Comparison of ENCODE assay signal across 9 cellular contexts in genomic region chr1:3795453-3796214, GRCh38. TPM values are rescaled to one million over a fixed set of nuclear protein-coding genes. Genes with fewer than 3 reads are reported as not detected.
DNase-seq lines count a peak whose midpoint lies in the region; ATAC-seq, FAIRE-seq and TF ChIP-seq lines count a peak whose summit lies in the region.
"Had no signal": no experiment of that assay in that cellular context is flagged by ENCODE, and none has a peak within 500 bp of the region (broad histone marks: within the 10 kb centered on the region; RNA-seq: fewer than 3 reads in every experiment).

No MANE protein-coding gene starts in this region.

- peak overlapping the region in 1 of 2 donors; percentile 58 for H3K27ac ChIP-seq in small intestine (ENCODE audit: low read depth in 1 of 2, low read length in 1 of 2)

- peak overlapping the region; percentile 88 for H3K4me3 Mint-ChIP-seq in Caco-2 (ENCODE audit: unreplicated experiment)
- peak overlapping the region; percentile 88 for H3K4me3 Mint-ChIP-seq in T-helper 17 cell

- H3K9me3 Mint-ChIP-seq in Caco-2 (ENCODE audit: unreplicated experiment), result no peaks in the 10 kb centered on the region

- peaks cover 8% of the 10 kb centered on the region for H3K4me1 Mint-ChIP-seq in Caco-2 (ENCODE audit: low read depth, unreplicated experiment)
- H3K4me1 Mint-ChIP-seq in T-helper 17 cell, result peaks cover 29% of the 10 kb centered on the region

- H3K4me1 ChIP-seq in Caco-2 (peaks cover 5% of the 10 kb centered on the region; the same call in 1 of the 2 replicates), small intestine (ENCODE audit: control insufficient read depth in 2 of 2, insufficient read depth in 1 of 2, low read depth in 1 of 2, low read length in 1 of 2) (peaks cover 0 to 7% of the 10 kb centered on the region in 2 donors)

- H3K27me3 Mint-ChIP-seq in Caco-2 (ENCODE audit: insufficient read depth, unreplicated experiment) (no peaks in the 10 kb centered on the region), T-helper 17 cell (peaks cover 9% of the 10 kb centered on the region)

- H3K27ac Mint-ChIP-seq in Caco-2 (ENCODE audit: unreplicated experiment), result peak overlapping the region; percentile 66
- peak overlapping the region; percentile 82 for H3K27ac Mint-ChIP-seq in T-helper 17 cell

- 1 to 4% (median 2%) methylated on average over 43 to 53 of the region's 53 CpGs for WGBS in small intestine, 3 donors

- no TSS peak for BruUV-seq in Caco-2 (replicated peaks; lab: Mats Ljungman, UMichigan)

- FAIRE-seq in small intestine (lab: Jason Lieb, UNC) (no peak), frontal cortex (lab: Jason Lieb, UNC) (no peak)

- H3K4me3 ChIP-seq in Caco-2 (ENCODE audit: low read depth, low read length) (peak overlapping the region; percentile 90), small intestine (ENCODE audit: low read depth in 1 of 2, low read length in 2 of 2) (peak overlapping the region; percentile 69 to 94)

- DNase-seq in Caco-2, result no peak
- DNase-seq in T-helper 17 cell, result no peak
- DNase-seq in germinal center (ENCODE audit: low spot score), result peak; percentile 48
- no peak for DNase-seq in small intestine
- DNase-seq in frontal cortex (ENCODE audit: low spot score in 2 of 2), result no peak
- no peak for DNase-seq in EL

- POLR2A ChIA-PET in Caco-2 (lab: Charles Lee), result interaction anchor here (0.6 kb wide), 1 partner anchor 170 kb away, joined by 4 read pairs; no protein-coding TSS in a partner anchor

- H3K36me3 Mint-ChIP-seq in Caco-2 (ENCODE audit: insufficient read depth, unreplicated experiment), result peaks cover 28% of the 10 kb centered on the region
- H3K36me3 Mint-ChIP-seq in T-helper 17 cell (ENCODE audit: low read depth), result no peaks in the 10 kb centered on the region

- no peaks in the 10 kb centered on the region for H3K27me3 ChIP-seq in Caco-2 (replicated peaks; ENCODE audit: control insufficient read depth, insufficient read depth, low read length)
- no peaks in the 10 kb centered on the region for H3K27me3 ChIP-seq in small intestine (ENCODE audit: control insufficient read depth in 2 of 2, insufficient read depth in 2 of 2, low read length in 2 of 2)

- intact Hi-C loops in Caco-2 (cut with micrococcal nuclease; ENCODE audit: unreplicated experiment), result no loop called here

- no peak for TF ChIP-seq CTCF in Caco-2 (IDR thresholded peaks at IDR 0.05; ENCODE audit: insufficient read depth in 1 of 2, low read depth in 1 of 2, low read length in 1 of 2, severe bottlenecking in 1 of 2, unreplicated experiment in 1 of 2)

- H3K36me3 ChIP-seq in Caco-2 (ENCODE audit: control insufficient read depth, insufficient read depth, low read length) (no peaks in the 10 kb centered on the region), small intestine (ENCODE audit: control insufficient read depth in 2 of 2, insufficient read depth in 2 of 2, low read length in 2 of 2) (no peaks in the 10 kb centered on the region)

- peak; percentile 24 for ATAC-seq in HG02610 (IDR thresholded peaks at IDR 0.05; ENCODE audit: unreplicated experiment)
- ATAC-seq in T-helper 17 cell, result no peak
- no peak for ATAC-seq in HG02763 (IDR thresholded peaks at IDR 0.05; ENCODE audit: unreplicated experiment)

- no peaks in the 10 kb centered on the region for H3K9me3 ChIP-seq in Caco-2
- H3K9me3 ChIP-seq in T-helper 17 cell (ENCODE audit: control insufficient read depth, low read length, poor library complexity, severe bottlenecking), result no peaks in the 10 kb centered on the region
- no peaks in the 10 kb centered on the region for H3K9me3 ChIP-seq in small intestine (ENCODE audit: control insufficient read depth, low read depth)

- CTCF ChIA-PET in Caco-2 (lab: Charles Lee), result interaction anchor here (0.5 kb wide), 1 partner anchor 305 kb away, joined by 5 read pairs; no protein-coding TSS in a partner anchor

RNA-seq across cellular contexts. Expression of gene LRRC47, which starts 0.7 kb away (rescaled TPM):
- total RNA-seq in Caco-2 (2022), result 44.3 and 48.5 TPM in 2 replicates
- total RNA-seq in T-helper 17 cell, result 10 to 100 TPM; 35.1 to 37.9 TPM
- 10 to 100 TPM; 16.8 to 23.8 (median 19.0) TPM for polyA plus RNA-seq in small intestine
- 38.7 TPM for total RNA-seq in frontal cortex

RNA-seq across cellular contexts. Expression of gene SMIM1, which starts 23.1 kb away (rescaled TPM):
- total RNA-seq in Caco-2 (2022) (7.1 and 9.4 TPM in 2 replicates), T-helper 17 cell (1 to 10 TPM in 1 of 2 donors, under 1 TPM in 1; 0.75 to 1.5 TPM), frontal cortex (not detected)
- polyA plus RNA-seq in small intestine, result 1 to 10 TPM in 1 of 3 donors, not detected in 2; 2.1 TPM
- total RNA-seq: M059J had no signal

RNA-seq across cellular contexts. Expression of gene CCDC27, which starts 43.4 kb away (rescaled TPM):
- not detected in 2 replicates for total RNA-seq in Caco-2 (2022)
- not detected for total RNA-seq in T-helper 17 cell
- polyA plus RNA-seq in small intestine, result under 1 TPM in 1 of 3 donors, not detected in 2; 0.27 TPM
- not detected for total RNA-seq in frontal cortex
- total RNA-seq: M059J had no signal
